In the genomic region with DNA sequence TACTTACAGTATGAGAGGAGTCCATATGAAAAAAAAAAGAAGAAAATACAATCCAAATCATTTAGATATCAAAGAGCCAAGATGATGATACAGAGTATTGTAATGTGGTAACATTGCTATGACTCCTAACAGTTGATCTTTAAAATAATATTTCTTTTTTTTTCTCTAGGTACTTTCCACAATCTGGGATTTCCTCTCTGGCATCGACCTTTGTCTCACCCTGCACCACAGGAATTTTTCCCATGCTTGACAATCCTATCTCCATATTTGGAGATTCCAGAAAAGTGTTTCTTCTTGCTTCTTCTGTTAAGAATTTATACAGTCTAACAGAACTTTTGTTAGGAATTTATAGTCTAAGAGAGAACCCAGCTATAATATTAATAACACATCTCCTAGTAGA, we compare ENCODE assay signal across 12 cellular contexts.
DNase-seq lines count a peak whose midpoint lies in the region; ATAC-seq, FAIRE-seq and TF ChIP-seq lines count a peak whose summit lies in the region.
"Had no signal": no experiment of that assay in that cellular context is flagged by ENCODE, and none has a peak within 500 bp of the region (broad histone marks: within the 10 kb centered on the region; RNA-seq: fewer than 3 reads in every experiment).

No MANE protein-coding gene starts in this region.

- no peak for FAIRE-seq in A549 (lab: Jason Lieb, UNC)
- FAIRE-seq: H54 had no signal

- no peak for TF ChIP-seq POLR2A in A549 (IDR thresholded peaks at IDR 0.05; ENCODE audit: low read length)

- no peak for TF ChIP-seq EP300 in A549 (IDR thresholded peaks at IDR 0.05)

- 2% methylated on average over 1 of the region's 1 CpG for WGBS in A549 (ENCODE audit: missing lambda C conversion rate)

- CTCF ChIA-PET in A549 (lab: Yijun Ruan, JAX), result interaction anchor here (1.3 kb wide), 1 partner anchor 529 kb away, joined by 5 read pairs; no protein-coding TSS in a partner anchor

- H3K4me1 Mint-ChIP-seq in type B pancreatic cell (ENCODE audit: unreplicated experiment), result no peaks in the 10 kb centered on the region

- TF ChIP-seq RAD21 in A549 (conservative IDR thresholded peaks at IDR 0.05 in 1 of 2, IDR thresholded peaks at IDR 0.05 in 1 of 2), result no peak

- no peaks in the 10 kb centered on the region for H3K9me3 Mint-ChIP-seq in type B pancreatic cell
- peaks cover 0 to 4% of the 10 kb centered on the region in 2 donors for H3K9me3 Mint-ChIP-seq in activated naive CD4-positive, alpha-beta T cell treated with anti-CD3 and anti-CD28 coated beads, Interleukin-2, amount 50 U/mL, for 72 hours

- peaks cover 10% of the 10 kb centered on the region; the same call in 2 of the 3 replicates for H3K9me3 ChIP-seq in A549

- peak; percentile 8 to 56 for DNase-seq in A549 (ENCODE audit: low read depth in 1 of 2, low spot score in 1 of 2)
- DNase-seq in HS-5 (ENCODE audit: low read depth), result peak; percentile 73
- peak; percentile 91 for DNase-seq in astrocyte of the spinal cord (ENCODE audit: low read depth, low spot score)
- DNase-seq in iris pigment epithelial cell (ENCODE audit: low read depth), result peak; percentile 89
- no peak for DNase-seq in type B pancreatic cell (ENCODE audit: extremely low spot score, unreplicated experiment)
- no peak for DNase-seq in activated naive CD4-positive, alpha-beta T cell treated with anti-CD3 and anti-CD28 coated beads, Interleukin-2, amount 50 U/mL, for 72 hours (ENCODE audit: low spot score in 2 of 2)
- DNase-seq: activated CD4-positive, alpha-beta T cell treated with anti-CD3 and anti-CD28 coated beads, Interleukin-2, amount 50 U/mL, for 48 hours; NCI-H524; posterior cingulate gyrus had no signal

- TF ChIP-seq CTCF in A549 (IDR thresholded peaks at IDR 0.05) (no peak), astrocyte of the spinal cord (IDR thresholded peaks at IDR 0.05; ENCODE audit: low read depth, low read length) (no peak), type B pancreatic cell (conservative IDR thresholded peaks at IDR 0.05) (no peak)

- H3K27ac ChIP-seq in A549, result no peak overlapping the region

- peaks cover 13% of the 10 kb centered on the region for H3K4me1 ChIP-seq in A549

- ATAC-seq in A549, result peak in 1 of 2 experiments; percentile 83; a peak in 3 of 6 replicates
- no peak for ATAC-seq in activated naive CD4-positive, alpha-beta T cell treated with anti-CD3 and anti-CD28 coated beads, Interleukin-2, amount 50 U/mL, for 72 hours
- no peak for ATAC-seq in HG03432 (IDR thresholded peaks at IDR 0.05; ENCODE audit: unreplicated experiment)
- no peak for ATAC-seq in GM18498 (IDR thresholded peaks at IDR 0.05; ENCODE audit: unreplicated experiment)

- in situ Hi-C loops in astrocyte of the spinal cord (cut with HindIII; ENCODE audit: low sequenced_read_pairs), result no loop called here

- H3K4me3 Mint-ChIP-seq in type B pancreatic cell, result no peak overlapping the region

- H3K4me2 ChIP-seq in A549, result peak overlapping the region; percentile 20; the same call in 1 of the 3 replicates

- no peaks in the 10 kb centered on the region for H3K27me3 Mint-ChIP-seq in type B pancreatic cell

- peaks cover 68% of the 10 kb centered on the region for H3K36me3 Mint-ChIP-seq in type B pancreatic cell
- H3K36me3 Mint-ChIP-seq in activated naive CD4-positive, alpha-beta T cell treated with anti-CD3 and anti-CD28 coated beads, Interleukin-2, amount 50 U/mL, for 72 hours, result peaks cover 27 to 30% of the 10 kb centered on the region in 2 donors

- no peak overlapping the region for H3K27ac Mint-ChIP-seq in type B pancreatic cell
- no peak overlapping the region for H3K27ac Mint-ChIP-seq in activated naive CD4-positive, alpha-beta T cell treated with anti-CD3 and anti-CD28 coated beads, Interleukin-2, amount 50 U/mL, for 72 hours

- H3K4me3 ChIP-seq in A549, result no peak overlapping the region
- no peak overlapping the region for H3K4me3 ChIP-seq in astrocyte of the spinal cord (ENCODE audit: low read depth, low read length)

- POLR2A ChIA-PET in A549 (lab: Yijun Ruan, JAX), result no interaction called here

TF ChIP-seq in A549, 52 proteins besides CTCF, POLR2A, EP300 and RAD21 (continues in another document):
- TF ChIP-seq, protein P1, sequence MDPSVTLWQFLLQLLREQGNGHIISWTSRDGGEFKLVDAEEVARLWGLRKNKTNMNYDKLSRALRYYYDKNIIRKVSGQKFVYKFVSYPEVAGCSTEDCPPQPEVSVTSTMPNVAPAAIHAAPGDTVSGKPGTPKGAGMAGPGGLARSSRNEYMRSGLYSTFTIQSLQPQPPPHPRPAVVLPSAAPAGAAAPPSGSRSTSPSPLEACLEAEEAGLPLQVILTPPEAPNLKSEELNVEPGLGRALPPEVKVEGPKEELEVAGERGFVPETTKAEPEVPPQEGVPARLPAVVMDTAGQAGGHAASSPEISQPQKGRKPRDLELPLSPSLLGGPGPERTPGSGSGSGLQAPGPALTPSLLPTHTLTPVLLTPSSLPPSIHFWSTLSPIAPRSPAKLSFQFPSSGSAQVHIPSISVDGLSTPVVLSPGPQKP (IDR thresholded peaks at IDR 0.05; ENCODE audit: low read depth, low read length), result no peak
- TF ChIP-seq JUNB (IDR thresholded peaks at IDR 0.05), result no peak; the same call in 1 of the 2 replicates
- TF ChIP-seq ESRRA (IDR thresholded peaks at IDR 0.05; ENCODE audit: borderline replicate concordance, low read length), result no peak
- TF ChIP-seq, protein P2, sequence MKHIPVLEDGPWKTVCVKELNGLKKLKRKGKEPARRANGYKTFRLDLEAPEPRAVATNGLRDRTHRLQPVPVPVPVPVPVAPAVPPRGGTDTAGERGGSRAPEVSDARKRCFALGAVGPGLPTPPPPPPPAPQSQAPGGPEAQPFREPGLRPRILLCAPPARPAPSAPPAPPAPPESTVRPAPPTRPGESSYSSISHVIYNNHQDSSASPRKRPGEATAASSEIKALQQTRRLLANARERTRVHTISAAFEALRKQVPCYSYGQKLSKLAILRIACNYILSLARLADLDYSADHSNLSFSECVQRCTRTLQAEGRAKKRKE (CRISPR knock-in tag; IDR thresholded peaks at IDR 0.05; ENCODE audit: low read depth), result peak; percentile 90; the same call in 1 of the 2 replicates
- TF ChIP-seq, protein P3, sequence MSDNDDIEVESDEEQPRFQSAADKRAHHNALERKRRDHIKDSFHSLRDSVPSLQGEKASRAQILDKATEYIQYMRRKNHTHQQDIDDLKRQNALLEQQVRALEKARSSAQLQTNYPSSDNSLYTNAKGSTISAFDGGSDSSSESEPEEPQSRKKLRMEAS (IDR thresholded peaks at IDR 0.05), result no peak
- TF ChIP-seq RCOR1 (IDR thresholded peaks at IDR 0.05; ENCODE audit: low read depth, low read length), result no peak
- TF ChIP-seq CHD2 (IDR thresholded peaks at IDR 0.05; ENCODE audit: low read length, partially characterized antibody), result no peak
- no peak for TF ChIP-seq KDM1A (IDR thresholded peaks at IDR 0.05; ENCODE audit: low read depth)
- TF ChIP-seq MAFK (IDR thresholded peaks at IDR 0.05; ENCODE audit: partially characterized antibody), result no peak
- TF ChIP-seq EHMT2 (IDR thresholded peaks at IDR 0.05; ENCODE audit: low read depth), result no peak
- TF ChIP-seq, protein P4, sequence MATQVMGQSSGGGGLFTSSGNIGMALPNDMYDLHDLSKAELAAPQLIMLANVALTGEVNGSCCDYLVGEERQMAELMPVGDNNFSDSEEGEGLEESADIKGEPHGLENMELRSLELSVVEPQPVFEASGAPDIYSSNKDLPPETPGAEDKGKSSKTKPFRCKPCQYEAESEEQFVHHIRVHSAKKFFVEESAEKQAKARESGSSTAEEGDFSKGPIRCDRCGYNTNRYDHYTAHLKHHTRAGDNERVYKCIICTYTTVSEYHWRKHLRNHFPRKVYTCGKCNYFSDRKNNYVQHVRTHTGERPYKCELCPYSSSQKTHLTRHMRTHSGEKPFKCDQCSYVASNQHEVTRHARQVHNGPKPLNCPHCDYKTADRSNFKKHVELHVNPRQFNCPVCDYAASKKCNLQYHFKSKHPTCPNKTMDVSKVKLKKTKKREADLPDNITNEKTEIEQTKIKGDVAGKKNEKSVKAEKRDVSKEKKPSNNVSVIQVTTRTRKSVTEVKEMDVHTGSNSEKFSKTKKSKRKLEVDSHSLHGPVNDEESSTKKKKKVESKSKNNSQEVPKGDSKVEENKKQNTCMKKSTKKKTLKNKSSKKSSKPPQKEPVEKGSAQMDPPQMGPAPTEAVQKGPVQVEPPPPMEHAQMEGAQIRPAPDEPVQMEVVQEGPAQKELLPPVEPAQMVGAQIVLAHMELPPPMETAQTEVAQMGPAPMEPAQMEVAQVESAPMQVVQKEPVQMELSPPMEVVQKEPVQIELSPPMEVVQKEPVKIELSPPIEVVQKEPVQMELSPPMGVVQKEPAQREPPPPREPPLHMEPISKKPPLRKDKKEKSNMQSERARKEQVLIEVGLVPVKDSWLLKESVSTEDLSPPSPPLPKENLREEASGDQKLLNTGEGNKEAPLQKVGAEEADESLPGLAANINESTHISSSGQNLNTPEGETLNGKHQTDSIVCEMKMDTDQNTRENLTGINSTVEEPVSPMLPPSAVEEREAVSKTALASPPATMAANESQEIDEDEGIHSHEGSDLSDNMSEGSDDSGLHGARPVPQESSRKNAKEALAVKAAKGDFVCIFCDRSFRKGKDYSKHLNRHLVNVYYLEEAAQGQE (IDR thresholded peaks at IDR 0.05), result no peak
- 0 out of 2 replicates have a peak, but pooled peaks have one; percentile 53 for TF ChIP-seq HOXB5 (CRISPR knock-in tag; IDR thresholded peaks at IDR 0.05)
- TF ChIP-seq JUN (IDR thresholded peaks at IDR 0.05), result no peak
- no peak for TF ChIP-seq NPAS2 (CRISPR knock-in tag; IDR thresholded peaks at IDR 0.05; ENCODE audit: borderline replicate concordance)
- no peak; the same call in 1 of the 2 replicates for TF ChIP-seq GATA3 (IDR thresholded peaks at IDR 0.05; ENCODE audit: borderline replicate concordance)
- no peak for TF ChIP-seq SMC3 (IDR thresholded peaks at IDR 0.05)
- TF ChIP-seq CBX2 (IDR thresholded peaks at IDR 0.05; ENCODE audit: borderline replicate concordance, low read depth), result no peak
- TF ChIP-seq CHD4 (IDR thresholded peaks at IDR 0.05; ENCODE audit: borderline replicate concordance), result no peak
- no peak for TF ChIP-seq POLR2AphosphoS2 (conservative IDR thresholded peaks at IDR 0.05; ENCODE audit: low read length)
- TF ChIP-seq RARB (CRISPR knock-in tag; IDR thresholded peaks at IDR 0.05), result no peak
- TF ChIP-seq FOSB (CRISPR knock-in tag; IDR thresholded peaks at IDR 0.05), result no peak
- peak; percentile 89; the same call in 1 of the 2 replicates for TF ChIP-seq FOXS1 (CRISPR knock-in tag; IDR thresholded peaks at IDR 0.05)
- no peak for TF ChIP-seq SREBF2 (IDR thresholded peaks at IDR 0.05)

Comparison
In these comparisons a context has a peak if more than half of its experiments do, and no peak if none do; other contexts are left out.
1. DNase-seq: peak in A549 (2 of 2), HS-5 (single experiment), astrocyte of the spinal cord (single experiment) and iris pigment epithelial cell (single experiment); none in type B pancreatic cell (single experiment) and activated naive CD4-positive, alpha-beta T cell treated with anti-CD3 and anti-CD28 coated beads, Interleukin-2, amount 50 U/mL, for 72 hours (0 of 2).